ENCODE assay signal across 1 cellular context in the genomic region with DNA sequence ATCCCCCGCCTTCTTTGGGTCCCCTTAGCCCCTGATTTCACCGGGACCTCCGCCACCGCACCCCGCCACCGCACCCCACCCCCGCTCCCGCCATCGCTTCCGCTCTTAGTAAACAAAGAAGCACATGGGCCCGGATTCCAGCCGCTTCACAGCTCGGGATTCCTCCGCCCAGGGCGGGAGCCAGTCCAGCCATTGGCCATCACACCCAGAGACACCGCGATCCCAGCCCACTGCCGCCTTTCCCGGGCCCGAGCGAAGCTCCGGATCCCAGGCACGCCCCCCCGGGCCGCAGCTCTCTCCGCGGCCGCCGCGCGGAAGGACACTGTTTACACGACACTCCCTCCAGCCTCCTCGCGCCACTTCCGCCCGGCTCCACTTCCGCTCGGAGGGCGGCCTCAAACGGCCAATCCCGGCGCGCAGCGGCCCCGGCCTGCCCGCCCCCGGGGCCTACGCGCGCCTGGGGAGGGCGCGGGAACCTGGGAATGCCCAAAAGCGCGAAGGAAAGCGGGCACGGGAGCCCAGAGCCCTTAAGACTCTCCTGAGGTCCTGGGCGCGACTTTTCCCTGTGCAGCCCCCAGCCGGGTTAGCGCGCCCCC.
A peak's percentile ranks its signal among the peaks of the same experiment; 100 is the strongest.
TF ChIP-seq lines count a peak whose summit lies in the region.

No MANE protein-coding gene starts in this region.

TF ChIP-seq in H1, 55 proteins besides CTCF, POLR2A, EP300 and RAD21:
- TF ChIP-seq, protein P1, sequence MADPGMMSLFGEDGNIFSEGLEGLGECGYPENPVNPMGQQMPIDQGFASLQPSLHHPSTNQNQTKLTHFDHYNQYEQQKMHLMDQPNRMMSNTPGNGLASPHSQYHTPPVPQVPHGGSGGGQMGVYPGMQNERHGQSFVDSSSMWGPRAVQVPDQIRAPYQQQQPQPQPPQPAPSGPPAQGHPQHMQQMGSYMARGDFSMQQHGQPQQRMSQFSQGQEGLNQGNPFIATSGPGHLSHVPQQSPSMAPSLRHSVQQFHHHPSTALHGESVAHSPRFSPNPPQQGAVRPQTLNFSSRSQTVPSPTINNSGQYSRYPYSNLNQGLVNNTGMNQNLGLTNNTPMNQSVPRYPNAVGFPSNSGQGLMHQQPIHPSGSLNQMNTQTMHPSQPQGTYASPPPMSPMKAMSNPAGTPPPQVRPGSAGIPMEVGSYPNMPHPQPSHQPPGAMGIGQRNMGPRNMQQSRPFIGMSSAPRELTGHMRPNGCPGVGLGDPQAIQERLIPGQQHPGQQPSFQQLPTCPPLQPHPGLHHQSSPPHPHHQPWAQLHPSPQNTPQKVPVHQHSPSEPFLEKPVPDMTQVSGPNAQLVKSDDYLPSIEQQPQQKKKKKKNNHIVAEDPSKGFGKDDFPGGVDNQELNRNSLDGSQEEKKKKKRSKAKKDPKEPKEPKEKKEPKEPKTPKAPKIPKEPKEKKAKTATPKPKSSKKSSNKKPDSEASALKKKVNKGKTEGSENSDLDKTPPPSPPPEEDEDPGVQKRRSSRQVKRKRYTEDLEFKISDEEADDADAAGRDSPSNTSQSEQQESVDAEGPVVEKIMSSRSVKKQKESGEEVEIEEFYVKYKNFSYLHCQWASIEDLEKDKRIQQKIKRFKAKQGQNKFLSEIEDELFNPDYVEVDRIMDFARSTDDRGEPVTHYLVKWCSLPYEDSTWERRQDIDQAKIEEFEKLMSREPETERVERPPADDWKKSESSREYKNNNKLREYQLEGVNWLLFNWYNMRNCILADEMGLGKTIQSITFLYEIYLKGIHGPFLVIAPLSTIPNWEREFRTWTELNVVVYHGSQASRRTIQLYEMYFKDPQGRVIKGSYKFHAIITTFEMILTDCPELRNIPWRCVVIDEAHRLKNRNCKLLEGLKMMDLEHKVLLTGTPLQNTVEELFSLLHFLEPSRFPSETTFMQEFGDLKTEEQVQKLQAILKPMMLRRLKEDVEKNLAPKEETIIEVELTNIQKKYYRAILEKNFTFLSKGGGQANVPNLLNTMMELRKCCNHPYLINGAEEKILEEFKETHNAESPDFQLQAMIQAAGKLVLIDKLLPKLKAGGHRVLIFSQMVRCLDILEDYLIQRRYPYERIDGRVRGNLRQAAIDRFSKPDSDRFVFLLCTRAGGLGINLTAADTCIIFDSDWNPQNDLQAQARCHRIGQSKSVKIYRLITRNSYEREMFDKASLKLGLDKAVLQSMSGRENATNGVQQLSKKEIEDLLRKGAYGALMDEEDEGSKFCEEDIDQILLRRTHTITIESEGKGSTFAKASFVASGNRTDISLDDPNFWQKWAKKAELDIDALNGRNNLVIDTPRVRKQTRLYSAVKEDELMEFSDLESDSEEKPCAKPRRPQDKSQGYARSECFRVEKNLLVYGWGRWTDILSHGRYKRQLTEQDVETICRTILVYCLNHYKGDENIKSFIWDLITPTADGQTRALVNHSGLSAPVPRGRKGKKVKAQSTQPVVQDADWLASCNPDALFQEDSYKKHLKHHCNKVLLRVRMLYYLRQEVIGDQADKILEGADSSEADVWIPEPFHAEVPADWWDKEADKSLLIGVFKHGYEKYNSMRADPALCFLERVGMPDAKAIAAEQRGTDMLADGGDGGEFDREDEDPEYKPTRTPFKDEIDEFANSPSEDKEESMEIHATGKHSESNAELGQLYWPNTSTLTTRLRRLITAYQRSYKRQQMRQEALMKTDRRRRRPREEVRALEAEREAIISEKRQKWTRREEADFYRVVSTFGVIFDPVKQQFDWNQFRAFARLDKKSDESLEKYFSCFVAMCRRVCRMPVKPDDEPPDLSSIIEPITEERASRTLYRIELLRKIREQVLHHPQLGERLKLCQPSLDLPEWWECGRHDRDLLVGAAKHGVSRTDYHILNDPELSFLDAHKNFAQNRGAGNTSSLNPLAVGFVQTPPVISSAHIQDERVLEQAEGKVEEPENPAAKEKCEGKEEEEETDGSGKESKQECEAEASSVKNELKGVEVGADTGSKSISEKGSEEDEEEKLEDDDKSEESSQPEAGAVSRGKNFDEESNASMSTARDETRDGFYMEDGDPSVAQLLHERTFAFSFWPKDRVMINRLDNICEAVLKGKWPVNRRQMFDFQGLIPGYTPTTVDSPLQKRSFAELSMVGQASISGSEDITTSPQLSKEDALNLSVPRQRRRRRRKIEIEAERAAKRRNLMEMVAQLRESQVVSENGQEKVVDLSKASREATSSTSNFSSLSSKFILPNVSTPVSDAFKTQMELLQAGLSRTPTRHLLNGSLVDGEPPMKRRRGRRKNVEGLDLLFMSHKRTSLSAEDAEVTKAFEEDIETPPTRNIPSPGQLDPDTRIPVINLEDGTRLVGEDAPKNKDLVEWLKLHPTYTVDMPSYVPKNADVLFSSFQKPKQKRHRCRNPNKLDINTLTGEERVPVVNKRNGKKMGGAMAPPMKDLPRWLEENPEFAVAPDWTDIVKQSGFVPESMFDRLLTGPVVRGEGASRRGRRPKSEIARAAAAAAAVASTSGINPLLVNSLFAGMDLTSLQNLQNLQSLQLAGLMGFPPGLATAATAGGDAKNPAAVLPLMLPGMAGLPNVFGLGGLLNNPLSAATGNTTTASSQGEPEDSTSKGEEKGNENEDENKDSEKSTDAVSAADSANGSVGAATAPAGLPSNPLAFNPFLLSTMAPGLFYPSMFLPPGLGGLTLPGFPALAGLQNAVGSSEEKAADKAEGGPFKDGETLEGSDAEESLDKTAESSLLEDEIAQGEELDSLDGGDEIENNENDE (IDR thresholded peaks at IDR 0.05; ENCODE audit: insufficient replicate concordance, low read length): no peak
- TF ChIP-seq FOSL1 (IDR thresholded peaks at IDR 0.05; ENCODE audit: insufficient read depth, low read depth, low read length) (no peak), SIN3A (conservative IDR thresholded peaks at IDR 0.05 in 1 of 2, IDR thresholded peaks at IDR 0.05 in 1 of 2; ENCODE audit: low read depth in 1 of 2, low read length in 2 of 2) (peak; percentile 81 to 94; a peak in 2 of 4 replicates), EZH2 (IDR thresholded peaks at IDR 0.05; ENCODE audit: low read depth, low read length, severe bottlenecking) (no peak), KDM5A (IDR thresholded peaks at IDR 0.05; ENCODE audit: low read length) (peak; percentile 40), HDAC2 (IDR thresholded peaks at IDR 0.05; ENCODE audit: borderline replicate concordance in 1 of 2, low read depth in 2 of 2, low read length in 2 of 2) (0 out of 4 replicates have a peak, but pooled peaks of 1 of the 2 experiments have one; percentile 47), TAF1 (IDR thresholded peaks at IDR 0.05; ENCODE audit: low read depth, low read length) (peak; percentile 91), TBP (IDR thresholded peaks at IDR 0.05; ENCODE audit: low read depth, low read length) (peak; percentile 90), TCF12 (IDR thresholded peaks at IDR 0.05; ENCODE audit: low read depth, low read length) (no peak), EGR1 (IDR thresholded peaks at IDR 0.05; ENCODE audit: borderline replicate concordance, low read depth, low read length) (peak; percentile 55; the same call in 1 of the 2 replicates), SP1 (IDR thresholded peaks at IDR 0.05; ENCODE audit: low read depth, low read length) (peak; percentile 24; the same call in 1 of the 2 replicates), SP4 (IDR thresholded peaks at IDR 0.05; ENCODE audit: low read length) (0 out of 2 replicates have a peak, but pooled peaks have one; percentile 9), CBX5 (IDR thresholded peaks at IDR 0.05; ENCODE audit: low read depth, low read length) (no peak), GTF2F1 (IDR thresholded peaks at IDR 0.05; ENCODE audit: borderline replicate concordance, low read depth, low read length) (no peak; the same call in 1 of the 2 replicates), SP2 (IDR thresholded peaks at IDR 0.05; ENCODE audit: low read length) (no peak), JUND (IDR thresholded peaks at IDR 0.05; ENCODE audit: low read length) (no peak), ASH2L (IDR thresholded peaks at IDR 0.05; ENCODE audit: low read length) (peak; percentile 58), RBBP5 (IDR thresholded peaks at IDR 0.05; ENCODE audit: borderline replicate concordance, low read depth, low read length) (peak; percentile 41; the same call in 1 of the 2 replicates), CHD2 (IDR thresholded peaks at IDR 0.05; ENCODE audit: low read length) (peak; percentile 89), CREB1 (IDR thresholded peaks at IDR 0.05) (peak; percentile 73; the same call in 1 of the 2 replicates), NRF1 (IDR thresholded peaks at IDR 0.05; ENCODE audit: low read depth, low read length) (peak; percentile 15; the same call in 1 of the 2 replicates), RXRA (IDR thresholded peaks at IDR 0.05; ENCODE audit: insufficient read depth, low read depth, low read length) (no peak), KDM4A (IDR thresholded peaks at IDR 0.05; ENCODE audit: low read depth, low read length, severe bottlenecking) (no peak), SAP30 (IDR thresholded peaks at IDR 0.05; ENCODE audit: insufficient read depth, insufficient replicate concordance, low read length) (peak; percentile 39), RFX5 (IDR thresholded peaks at IDR 0.05; ENCODE audit: borderline replicate concordance, low read depth, low read length) (no peak; the same call in 1 of the 2 replicates), GABPA (IDR thresholded peaks at IDR 0.05; ENCODE audit: borderline replicate concordance, insufficient read depth, low read length) (peak; percentile 88), TAF7 (optimal IDR thresholded peaks at IDR 0.05; ENCODE audit: borderline replicate concordance, low read depth, low read length) (peak; percentile 7), TEAD4 (IDR thresholded peaks at IDR 0.05; ENCODE audit: low read depth, low read length) (peak; percentile 81), YY1 (IDR thresholded peaks at IDR 0.05; ENCODE audit: low read depth, low read length) (no peak), POLR2AphosphoS5 (IDR thresholded peaks at IDR 0.05; ENCODE audit: low read depth, low read length) (peak; percentile 88), BCL11A (IDR thresholded peaks at IDR 0.05; ENCODE audit: low read depth in 2 of 2, low read length in 2 of 2) (no peak), RNF2 (IDR thresholded peaks at IDR 0.05; ENCODE audit: borderline replicate concordance, low read depth, low read length, missing control alignments, poor library complexity, severe bottlenecking) (no peak)
- TF ChIP-seq, protein P2, sequence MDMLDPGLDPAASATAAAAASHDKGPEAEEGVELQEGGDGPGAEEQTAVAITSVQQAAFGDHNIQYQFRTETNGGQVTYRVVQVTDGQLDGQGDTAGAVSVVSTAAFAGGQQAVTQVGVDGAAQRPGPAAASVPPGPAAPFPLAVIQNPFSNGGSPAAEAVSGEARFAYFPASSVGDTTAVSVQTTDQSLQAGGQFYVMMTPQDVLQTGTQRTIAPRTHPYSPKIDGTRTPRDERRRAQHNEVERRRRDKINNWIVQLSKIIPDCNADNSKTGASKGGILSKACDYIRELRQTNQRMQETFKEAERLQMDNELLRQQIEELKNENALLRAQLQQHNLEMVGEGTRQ (IDR thresholded peaks at IDR 0.05; ENCODE audit: low read length): 0 out of 2 replicates have a peak, but pooled peaks have one; percentile 26
- TF ChIP-seq, protein P3, sequence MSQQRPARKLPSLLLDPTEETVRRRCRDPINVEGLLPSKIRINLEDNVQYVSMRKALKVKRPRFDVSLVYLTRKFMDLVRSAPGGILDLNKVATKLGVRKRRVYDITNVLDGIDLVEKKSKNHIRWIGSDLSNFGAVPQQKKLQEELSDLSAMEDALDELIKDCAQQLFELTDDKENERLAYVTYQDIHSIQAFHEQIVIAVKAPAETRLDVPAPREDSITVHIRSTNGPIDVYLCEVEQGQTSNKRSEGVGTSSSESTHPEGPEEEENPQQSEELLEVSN (IDR thresholded peaks at IDR 0.05): no peak
- TF ChIP-seq, protein P4, sequence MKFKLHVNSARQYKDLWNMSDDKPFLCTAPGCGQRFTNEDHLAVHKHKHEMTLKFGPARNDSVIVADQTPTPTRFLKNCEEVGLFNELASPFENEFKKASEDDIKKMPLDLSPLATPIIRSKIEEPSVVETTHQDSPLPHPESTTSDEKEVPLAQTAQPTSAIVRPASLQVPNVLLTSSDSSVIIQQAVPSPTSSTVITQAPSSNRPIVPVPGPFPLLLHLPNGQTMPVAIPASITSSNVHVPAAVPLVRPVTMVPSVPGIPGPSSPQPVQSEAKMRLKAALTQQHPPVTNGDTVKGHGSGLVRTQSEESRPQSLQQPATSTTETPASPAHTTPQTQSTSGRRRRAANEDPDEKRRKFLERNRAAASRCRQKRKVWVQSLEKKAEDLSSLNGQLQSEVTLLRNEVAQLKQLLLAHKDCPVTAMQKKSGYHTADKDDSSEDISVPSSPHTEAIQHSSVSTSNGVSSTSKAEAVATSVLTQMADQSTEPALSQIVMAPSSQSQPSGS (IDR thresholded peaks at IDR 0.05; ENCODE audit: low read length): no peak
- TF ChIP-seq, protein P5, sequence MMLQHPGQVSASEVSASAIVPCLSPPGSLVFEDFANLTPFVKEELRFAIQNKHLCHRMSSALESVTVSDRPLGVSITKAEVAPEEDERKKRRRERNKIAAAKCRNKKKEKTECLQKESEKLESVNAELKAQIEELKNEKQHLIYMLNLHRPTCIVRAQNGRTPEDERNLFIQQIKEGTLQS (IDR thresholded peaks at IDR 0.05; ENCODE audit: insufficient read depth, low read depth, low read length): no peak
- TF ChIP-seq, protein P6, sequence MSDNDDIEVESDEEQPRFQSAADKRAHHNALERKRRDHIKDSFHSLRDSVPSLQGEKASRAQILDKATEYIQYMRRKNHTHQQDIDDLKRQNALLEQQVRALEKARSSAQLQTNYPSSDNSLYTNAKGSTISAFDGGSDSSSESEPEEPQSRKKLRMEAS (IDR thresholded peaks at IDR 0.05): peak; percentile 98
TF ChIP-seq in H1: peak in this region for 20.
